8 cellular contexts compared by ENCODE assay signal in the genomic region with DNA sequence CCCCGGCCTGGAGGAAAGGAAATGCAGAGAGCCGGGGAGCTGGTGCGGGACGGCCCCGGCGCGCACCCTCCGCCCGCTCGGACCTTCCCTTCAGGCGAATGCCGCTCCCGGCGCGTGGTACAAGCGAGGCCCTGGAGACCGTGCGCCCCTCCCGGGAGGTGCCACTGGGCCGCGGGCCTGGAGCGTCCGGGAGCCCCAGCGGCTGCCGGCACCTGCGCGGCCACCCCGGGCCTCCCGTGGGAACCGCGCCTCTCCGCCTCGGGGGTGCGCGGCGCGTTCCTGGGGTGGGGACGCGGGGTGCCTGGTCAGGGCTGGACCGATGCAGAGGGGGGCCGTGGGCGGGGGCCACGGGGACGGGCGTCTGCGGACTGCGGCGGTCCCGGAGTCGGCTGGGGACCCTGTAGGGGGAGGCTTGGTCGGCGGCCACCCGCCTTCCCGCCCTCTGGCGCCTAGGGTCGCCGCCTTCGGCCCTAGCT. TPM values are rescaled to one million over a fixed set of nuclear protein-coding genes. Genes with fewer than 3 reads are reported as not detected.
A peak's percentile ranks its signal among the peaks of the same experiment; 100 is the strongest.
DNase-seq lines count a peak whose midpoint lies in the region; ATAC-seq and TF ChIP-seq lines count a peak whose summit lies in the region.

No MANE protein-coding gene starts in this region.

- peak; percentile 55 for ATAC-seq in Panc1
- ATAC-seq in GM18868 (IDR thresholded peaks at IDR 0.05; ENCODE audit: unreplicated experiment): no peak

- BruUV-seq in Panc1 (replicated peaks; lab: Mats Ljungman, UMichigan): no TSS peak

- CTCF ChIA-PET in Panc1 (lab: Charles Lee): no interaction called here

- H4K20me1 ChIP-seq in DOHH2 (ENCODE audit: control insufficient read depth, insufficient read depth, low read depth, low read length): no peaks in the 10 kb centered on the region

- H3K4me3 ChIP-seq in DOHH2 (ENCODE audit: low read length) (peak overlapping the region; percentile 43), Panc1 (ENCODE audit: low read depth in 2 of 2, low read length in 2 of 2) (peak overlapping the region; percentile 45 to 55), fibroblast of villous mesenchyme (ENCODE audit: low read depth, low read length) (peak overlapping the region; percentile 54), prostate gland (peak overlapping the region; percentile 34 to 46)

- DNase-seq in Panc1 (ENCODE audit: low read depth, low spot score) (no peak), fibroblast of villous mesenchyme (ENCODE audit: low read depth) (no peak), prostate gland (ENCODE audit: low spot score) (no peak), NCI-H2081 (lab: John Stamatoyannopoulos, UW) (no peak), EL (no peak), NCI-H1092 (lab: John Stamatoyannopoulos, UW) (no peak)

- H3K4me1 ChIP-seq in DOHH2 (ENCODE audit: control insufficient read depth, low read length) (peaks cover 46% of the 10 kb centered on the region), Panc1 (ENCODE audit: control insufficient read depth, insufficient read depth, low read length) (peaks cover 20% of the 10 kb centered on the region), prostate gland (replicated peaks) (peaks cover 11% of the 10 kb centered on the region)

- TF ChIP-seq POLR2A in prostate gland (IDR thresholded peaks at IDR 0.05): no peak

- intact Hi-C loops in Panc1 (cut with micrococcal nuclease; ENCODE audit: unreplicated experiment): no loop called here
- intact Hi-C loops in prostate gland (cut with DNase I): no loop called here

- no peaks in the 10 kb centered on the region for H3K36me3 ChIP-seq in DOHH2 (ENCODE audit: control insufficient read depth, low read length)
- no peaks in the 10 kb centered on the region for H3K36me3 ChIP-seq in Panc1 (ENCODE audit: control insufficient read depth, insufficient read depth, low read length)
- no peaks in the 10 kb centered on the region for H3K36me3 ChIP-seq in prostate gland

- H3K79me2 ChIP-seq in DOHH2 (ENCODE audit: control insufficient read depth, low read length): no peaks in the 10 kb centered on the region

- no peaks in the 10 kb centered on the region for H3K9me2 ChIP-seq in DOHH2 (replicated peaks; ENCODE audit: control insufficient read depth, low read length)

- H3F3A ChIP-seq in DOHH2 (ENCODE audit: control insufficient read depth, insufficient read depth): 0 out of 2 replicates have a peak, but pooled peaks cover 2% of the 10 kb centered on the region

- 1% methylated on average over 32 of the region's 58 CpGs for WGBS in prostate gland

- peak overlapping the region; percentile 51 for H3K4me2 ChIP-seq in DOHH2 (ENCODE audit: low read length)

- POLR2A ChIA-PET in Panc1 (lab: Charles Lee): no interaction called here

- H3K27ac ChIP-seq in DOHH2 (ENCODE audit: low read depth, low read length) (no peak overlapping the region), Panc1 (ENCODE audit: low read length) (peak overlapping the region; percentile 61; the same call in 1 of the 2 replicates), prostate gland (peak overlapping the region; percentile 52 to 62)

- no peaks in the 10 kb centered on the region for H3K9me3 ChIP-seq in DOHH2 (ENCODE audit: control insufficient read depth, insufficient read depth, low read length)
- no peaks in the 10 kb centered on the region for H3K9me3 ChIP-seq in Panc1 (ENCODE audit: control insufficient read depth, insufficient read depth, low read depth, low read length)
- H3K9me3 ChIP-seq in prostate gland: no peaks in the 10 kb centered on the region

- in situ Hi-C loops in Panc1 (cut with HindIII; ENCODE audit: low pct_unique_long_range_greater_than_20kb, low sequenced_read_pairs): no loop called here

- TF ChIP-seq CTCF in DOHH2 (IDR thresholded peaks at IDR 0.05; ENCODE audit: low read depth, low read length, poor library complexity, severe bottlenecking) (no peak), Panc1 (IDR thresholded peaks at IDR 0.05) (no peak), fibroblast of villous mesenchyme (IDR thresholded peaks at IDR 0.05; ENCODE audit: insufficient read depth, low read depth, low read length) (no peak), prostate gland (IDR thresholded peaks at IDR 0.05) (no peak)

- H3K27me3 ChIP-seq in DOHH2 (ENCODE audit: control insufficient read depth, low read length): peaks cover 85% of the 10 kb centered on the region
- H3K27me3 ChIP-seq in Panc1 (ENCODE audit: control insufficient read depth, insufficient read depth, low read length): 0 out of 2 replicates have a peak, but pooled peaks cover 2% of the 10 kb centered on the region
- H3K27me3 ChIP-seq in prostate gland (replicated peaks; ENCODE audit: insufficient read depth): no peaks in the 10 kb centered on the region

RNA-seq across cellular contexts. Expression of gene PAPLN, which starts 0.5 kb away (rescaled TPM):
- total RNA-seq in Panc1 (2021; ENCODE audit: unreplicated experiment) (22.2 TPM), fibroblast of villous mesenchyme (1.6 and 4.3 TPM in 2 replicates), prostate gland (10 to 100 TPM; 10.7 to 33.1 TPM)
- 19.8 TPM for polyA plus RNA-seq in Panc1 (2012; ENCODE audit: insufficient read length)
